7 cellular contexts compared by ENCODE assay signal in the genomic region with DNA sequence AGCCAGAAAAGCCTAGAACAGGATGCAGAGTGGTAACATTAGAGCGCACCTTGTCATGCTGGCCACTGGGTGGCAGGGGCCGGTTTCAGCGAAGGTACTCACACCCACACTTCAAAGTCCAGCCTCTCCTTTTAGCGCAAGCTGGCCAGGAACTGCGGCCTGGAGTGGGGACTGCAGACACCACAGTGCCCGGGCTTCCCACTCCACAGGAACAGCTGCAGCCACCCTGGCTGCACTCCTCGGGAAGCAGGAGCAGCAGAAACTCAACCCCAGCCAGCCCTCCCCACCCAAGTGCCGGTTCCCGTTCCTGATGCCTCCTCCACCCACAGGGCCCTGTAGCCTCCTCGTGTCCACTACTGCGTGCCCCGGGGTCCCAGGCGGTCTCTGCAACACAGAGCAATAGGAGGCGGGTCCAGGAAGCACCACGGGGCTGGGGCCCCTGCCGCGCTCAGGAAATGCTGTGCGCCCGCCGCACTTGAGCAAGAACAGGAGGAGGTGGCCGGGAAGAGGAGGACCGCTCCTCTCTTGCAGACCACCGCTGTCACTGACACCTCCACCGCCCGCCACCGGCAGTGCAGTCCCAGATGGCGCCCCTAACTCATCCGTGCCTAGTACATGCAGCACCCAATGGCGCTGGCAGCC. TPM values are rescaled to one million over a fixed set of nuclear protein-coding genes. Genes with fewer than 3 reads are reported as not detected.
DNase-seq lines count a peak whose midpoint lies in the region; FAIRE-seq and TF ChIP-seq lines count a peak whose summit lies in the region.

No MANE protein-coding gene starts in this region.

- no peaks in the 10 kb centered on the region for H3K36me3 ChIP-seq in Peyer's patch
- H3K36me3 ChIP-seq in breast epithelium: no peaks in the 10 kb centered on the region
- no peaks in the 10 kb centered on the region for H3K36me3 ChIP-seq in keratinocyte (ENCODE audit: control insufficient read depth in 2 of 2, extremely low read depth in 1 of 2, insufficient read depth in 2 of 2, low read length in 2 of 2)
- H3K36me3 ChIP-seq in thyroid gland: no peaks in the 10 kb centered on the region

- dilution Hi-C loops in keratinocyte (cut with MboI; ENCODE audit: extremely low pct_ligation_motif_present, low sequenced_read_pairs): no loop called here

- no peaks in the 10 kb centered on the region for H3K9me1 ChIP-seq in keratinocyte (ENCODE audit: control insufficient read depth, extremely low read depth, insufficient read depth, low read length)

- no peak overlapping the region for H3K4me2 ChIP-seq in keratinocyte (ENCODE audit: control insufficient read depth, extremely low read depth, insufficient read depth, low read depth, low read length)

- H3K9me3 ChIP-seq in Peyer's patch: no peaks in the 10 kb centered on the region
- H3K9me3 ChIP-seq in breast epithelium: no peaks in the 10 kb centered on the region
- H3K9me3 ChIP-seq in keratinocyte (ENCODE audit: control insufficient read depth, low read depth, low read length): no peaks in the 10 kb centered on the region
- H3K9me3 ChIP-seq in thyroid gland: no peaks in the 10 kb centered on the region

- H4K20me1 ChIP-seq in keratinocyte (ENCODE audit: control insufficient read depth, extremely low read depth, insufficient read depth, low read length): no peaks in the 10 kb centered on the region

- H3K4me3 ChIP-seq in Peyer's patch: peak overlapping the region in 3 of 4 donors; percentile 32 to 44 (median 41)
- H3K4me3 ChIP-seq in breast epithelium: peak overlapping the region in 2 of 3 donors; percentile 23 to 54
- no peak overlapping the region for H3K4me3 ChIP-seq in keratinocyte (ENCODE audit: control insufficient read depth in 2 of 3, extremely low read depth in 1 of 3, insufficient read depth in 2 of 3, low read depth in 1 of 3, low read length in 3 of 3)
- H3K4me3 ChIP-seq in thyroid gland (replicated peaks in 1 of 3): peak overlapping the region in 1 of 3 donors; percentile 17

- DNase-seq in DMS53 (lab: John Stamatoyannopoulos, UW): peak; percentile 85
- peak; percentile 88 for DNase-seq in HuH-7 (ENCODE audit: low spot score)
- peak in 2 of 3 donors; percentile 77 to 83 for DNase-seq in Peyer's patch
- DNase-seq in breast epithelium (ENCODE audit: low spot score in 2 of 2): no peak
- no peak for DNase-seq in keratinocyte (ENCODE audit: low read depth, low spot score)
- peak; percentile 77 to 78 for DNase-seq in thyroid gland
- DNase-seq in GM12892 (ENCODE audit: insufficient read length): no peak

- H3K27me3 ChIP-seq in Peyer's patch (no peaks in the 10 kb centered on the region), breast epithelium (peaks cover 0 to 39% of the 10 kb centered on the region in 2 donors), keratinocyte (ENCODE audit: control insufficient read depth, extremely low read depth, insufficient read depth, low read length) (peaks cover 16% of the 10 kb centered on the region), thyroid gland (no peaks in the 10 kb centered on the region)

- intact Hi-C loops in breast epithelium (cut with DNase I; ENCODE audit: low total_unique reads) (no loop called here), thyroid gland (cut with DNase I) (loop anchor here (10.0 kb wide), 1 partner anchor 272 kb away; a partner anchor contains a TSS)

- 0% methylated on average over 12 to 16 of the region's 29 CpGs for WGBS in thyroid gland, 2 donors

- peaks cover 0 to 23% (median 3%) of the 10 kb centered on the region in 4 donors for H3K4me1 ChIP-seq in Peyer's patch
- H3K4me1 ChIP-seq in breast epithelium: peaks cover 0 to 2% of the 10 kb centered on the region in 2 donors
- no peaks in the 10 kb centered on the region for H3K4me1 ChIP-seq in keratinocyte (ENCODE audit: control insufficient read depth, extremely low read depth, insufficient read depth, low read length)
- H3K4me1 ChIP-seq in thyroid gland: peaks cover 0 to 13% of the 10 kb centered on the region in 2 donors

- H3K79me2 ChIP-seq in keratinocyte (ENCODE audit: control insufficient read depth, insufficient read depth, low read length): no peaks in the 10 kb centered on the region

- TF ChIP-seq CTCF in Peyer's patch (IDR thresholded peaks at IDR 0.05): peak in 5 of 6 experiments; percentile 17 to 89 (median 85)
- peak in 2 of 3 donors; percentile 18 to 50 for TF ChIP-seq CTCF in breast epithelium (IDR thresholded peaks at IDR 0.05)
- TF ChIP-seq CTCF in keratinocyte (optimal IDR thresholded peaks at IDR 0.05 in 1 of 3, IDR thresholded peaks at IDR 0.05 in 1 of 3, conservative IDR thresholded peaks at IDR 0.05 in 1 of 3; ENCODE audit: extremely low read depth in 1 of 3, insufficient read depth in 2 of 3, low read length in 3 of 3): peak; percentile 64 to 83 (median 83)
- peak in 5 of 6 experiments; percentile 53 to 85 (median 67) for TF ChIP-seq CTCF in thyroid gland (IDR thresholded peaks at IDR 0.05)

- H3K9ac ChIP-seq in keratinocyte (ENCODE audit: control insufficient read depth, extremely low read depth, insufficient read depth, low read length): no peak overlapping the region

- TF ChIP-seq POLR2A in Peyer's patch (IDR thresholded peaks at IDR 0.05) (no peak), breast epithelium (IDR thresholded peaks at IDR 0.05) (no peak), thyroid gland (IDR thresholded peaks at IDR 0.05) (no peak), GM12892 (IDR thresholded peaks at IDR 0.05; ENCODE audit: low read depth, low read length) (no peak)

- FAIRE-seq in keratinocyte (lab: Jason Lieb, UNC) (peak; percentile 17), GM12892 (lab: Jason Lieb, UNC) (no peak)

- H2AFZ ChIP-seq in keratinocyte (ENCODE audit: control insufficient read depth, low read length): no peak overlapping the region

- H3K27ac ChIP-seq in Peyer's patch: no peak overlapping the region
- no peak overlapping the region for H3K27ac ChIP-seq in breast epithelium
- H3K27ac ChIP-seq in keratinocyte (ENCODE audit: control insufficient read depth, insufficient read depth, low read length): no peak overlapping the region
- H3K27ac ChIP-seq in thyroid gland: no peak overlapping the region

RNA-seq across cellular contexts. Expression of a gene that starts 2.2 kb away (rescaled TPM):
- not detected for total RNA-seq in Peyer's patch
- total RNA-seq in breast epithelium: under 1 TPM in 1 of 3 donors, not detected in 2; 0.29 TPM
- not detected in 3 replicates for polyA plus RNA-seq in keratinocyte
- polyA plus RNA-seq in keratinocyte (2011; ENCODE audit: low read depth): not detected
- polyA plus RNA-seq in keratinocyte (2011; cell fraction: cytosol; rRNA removed): not detected in 2 replicates
- not detected in 2 replicates for polyA plus RNA-seq in keratinocyte (2011; cell fraction: nucleus; rRNA removed)
- not detected in 2 replicates for polyA plus RNA-seq in keratinocyte (2012; ENCODE audit: low replicate concordance)
- not detected in 3 replicates for polyA minus RNA-seq in keratinocyte
- polyA minus RNA-seq in keratinocyte (2011; cell fraction: cytosol; rRNA and poly(A)+ RNA removed): not detected
- not detected in 2 replicates for polyA minus RNA-seq in keratinocyte (2011; cell fraction: nucleus; rRNA and poly(A)+ RNA removed)
- total RNA-seq in thyroid gland: not detected
- not detected for polyA plus RNA-seq in GM12892 (2012; ENCODE audit: missing spikeins)

RNA-seq across cellular contexts. Expression of a gene that starts 43.6 kb away (rescaled TPM):
- total RNA-seq in Peyer's patch (not detected), breast epithelium (not detected), thyroid gland (not detected)
- polyA plus RNA-seq in keratinocyte: not detected in 3 replicates
- polyA plus RNA-seq in keratinocyte (2011; ENCODE audit: low read depth): not detected
- not detected in 2 replicates for polyA plus RNA-seq in keratinocyte (2011; cell fraction: cytosol; rRNA removed)
- polyA plus RNA-seq in keratinocyte (2011; cell fraction: nucleus; rRNA removed): not detected in 2 replicates
- not detected in 2 replicates for polyA plus RNA-seq in keratinocyte (2012; ENCODE audit: low replicate concordance)
- polyA minus RNA-seq in keratinocyte: not detected in 3 replicates
- polyA minus RNA-seq in keratinocyte (2011; cell fraction: cytosol; rRNA and poly(A)+ RNA removed): not detected
- polyA minus RNA-seq in keratinocyte (2011; cell fraction: nucleus; rRNA and poly(A)+ RNA removed): not detected in 2 replicates
- not detected for polyA plus RNA-seq in GM12892 (2012; ENCODE audit: missing spikeins)

RNA-seq across cellular contexts. Expression of a gene that starts 52.5 kb away (rescaled TPM):
- total RNA-seq in Peyer's patch (10 to 100 TPM in 2 of 4 donors, 1 to 10 TPM in 2; 1.7 to 56.9 (median 19.0) TPM), breast epithelium (1 to 10 TPM in 1 of 3 donors, under 1 TPM in 1, not detected in 1; 0.16 to 1.3 TPM), thyroid gland (1 to 10 TPM in 3 of 4 donors, under 1 TPM in 1; 0.45 to 1.3 (median 1.3) TPM)
- not detected in 3 replicates for polyA plus RNA-seq in keratinocyte
- not detected for polyA plus RNA-seq in keratinocyte (2011; ENCODE audit: low read depth)
- polyA plus RNA-seq in keratinocyte (2011; cell fraction: cytosol; rRNA removed): not detected in 2 replicates
- not detected in 2 replicates for polyA plus RNA-seq in keratinocyte (2011; cell fraction: nucleus; rRNA removed)
- not detected in 2 replicates for polyA plus RNA-seq in keratinocyte (2012; ENCODE audit: low replicate concordance)
- not detected in 3 replicates for polyA minus RNA-seq in keratinocyte
- polyA minus RNA-seq in keratinocyte (2011; cell fraction: cytosol; rRNA and poly(A)+ RNA removed): not detected
- not detected in 2 replicates for polyA minus RNA-seq in keratinocyte (2011; cell fraction: nucleus; rRNA and poly(A)+ RNA removed)
- polyA plus RNA-seq in GM12892 (2012; ENCODE audit: missing spikeins): not detected

Comparison
In these comparisons a context has a peak if more than half of its experiments do, and no peak if none do; other contexts are left out.
1. DNase-seq: peak in DMS53 (single experiment), HuH-7 (single experiment), Peyer's patch (2 of 3) and thyroid gland (2 of 2); none in breast epithelium (0 of 2), keratinocyte (single experiment) and GM12892 (single experiment).
2. H3K4me3 ChIP-seq: peak in Peyer's patch (3 of 4) and breast epithelium (2 of 3); none in keratinocyte (0 of 3).
3. CTCF ChIP-seq: peak in every context shown above with its lines; median percentile 85 in Peyer's patch; 83 in keratinocyte; 67 in thyroid gland; 34 in breast epithelium.